8 cellular contexts compared by ENCODE assay signal in the genomic region with DNA sequence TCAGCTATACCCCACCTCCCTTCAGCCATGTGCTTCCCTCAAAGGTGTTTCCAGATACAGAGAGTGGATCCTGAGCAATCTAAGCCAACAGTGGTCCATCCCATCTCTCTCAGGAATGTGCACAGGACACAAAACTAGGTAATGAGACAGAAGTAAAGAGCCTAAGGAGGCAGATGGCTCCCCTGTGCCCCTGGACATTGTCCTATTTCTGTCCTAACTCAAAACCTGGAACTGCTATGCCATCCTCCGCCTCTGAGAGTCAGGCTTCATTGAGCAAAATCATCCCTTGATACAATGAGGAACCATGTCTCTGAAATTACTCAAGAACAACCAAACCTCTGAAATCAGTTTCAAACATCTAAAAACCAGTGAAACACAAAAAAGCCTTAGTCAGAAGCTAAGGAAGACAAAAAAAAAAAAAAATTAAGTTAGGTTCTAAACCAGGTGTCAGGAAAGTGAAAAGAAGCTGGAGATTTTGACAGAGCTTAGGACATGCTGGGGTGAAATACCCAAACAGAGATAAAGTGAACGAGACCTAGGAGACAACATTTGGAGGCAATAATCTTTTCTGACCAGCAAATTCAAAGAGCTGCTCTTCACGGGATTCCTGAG.
DNase-seq lines count a peak whose midpoint lies in the region; ATAC-seq and TF ChIP-seq lines count a peak whose summit lies in the region.

No MANE protein-coding gene starts in this region.

- ATAC-seq in GM19467 (IDR thresholded peaks at IDR 0.05; ENCODE audit: unreplicated experiment) = peak; percentile 40
- peak; percentile 33 for ATAC-seq in HG03442 (IDR thresholded peaks at IDR 0.05; ENCODE audit: unreplicated experiment)
- peak; percentile 55 for ATAC-seq in activated CD8-positive, alpha-beta T cell treated with anti-CD3 and anti-CD28 coated beads for 36 hours
- ATAC-seq in right lobe of liver = peak; percentile 35 to 72 (median 52)
- ATAC-seq in WTC11 = no peak

- CTCF ChIA-PET in activated CD8-positive, alpha-beta T cell treated with anti-CD3 and anti-CD28 coated beads for 36 hours (lab: Charles Lee) = interaction anchor here (0.6 to 8.8 kb wide), 17 partner anchors 8 to 99 kb away, joined by 3 to 62 read pairs (median 4); no protein-coding TSS in a partner anchor
- CTCF ChIA-PET in WTC11 (lab: Charles Lee) = no interaction called here

- peaks cover 4% of the 10 kb centered on the region for H3K36me3 Mint-ChIP-seq in activated CD8-positive, alpha-beta T cell treated with anti-CD3 and anti-CD28 coated beads for 36 hours (ENCODE audit: low read depth)
- H3K36me3 Mint-ChIP-seq in WTC11 = no peaks in the 10 kb centered on the region

- peak overlapping the region; percentile 28 for H3K4me3 Mint-ChIP-seq in activated CD8-positive, alpha-beta T cell treated with anti-CD3 and anti-CD28 coated beads for 36 hours
- H3K4me3 Mint-ChIP-seq in WTC11 = no peak overlapping the region

- H3K27me3 Mint-ChIP-seq in activated CD8-positive, alpha-beta T cell treated with anti-CD3 and anti-CD28 coated beads for 36 hours = no peaks in the 10 kb centered on the region
- no peaks in the 10 kb centered on the region for H3K27me3 Mint-ChIP-seq in WTC11 (ENCODE audit: low read depth)

- H3K9me3 Mint-ChIP-seq in activated CD8-positive, alpha-beta T cell treated with anti-CD3 and anti-CD28 coated beads for 36 hours = peaks cover 4% of the 10 kb centered on the region
- H3K9me3 Mint-ChIP-seq in WTC11 = no peaks in the 10 kb centered on the region

- 18% methylated on average over 3 of the region's 3 CpGs for WGBS in right lobe of liver (ENCODE audit: insufficient coverage, low coverage, low lambda C conversion rate, missing lambda C conversion rate)

- peak; percentile 59 for TF ChIP-seq CTCF in GM12864 (IDR thresholded peaks at IDR 0.05; ENCODE audit: low read depth, low read length, missing control alignments)
- peak; percentile 59 for TF ChIP-seq CTCF in activated CD8-positive, alpha-beta T cell treated with anti-CD3 and anti-CD28 coated beads for 36 hours (IDR thresholded peaks at IDR 0.05)
- peak; percentile 33 to 63 (median 51) for TF ChIP-seq CTCF in right lobe of liver (IDR thresholded peaks at IDR 0.05)
- no peak for TF ChIP-seq CTCF in WTC11 (IDR thresholded peaks at IDR 0.05)

- intact Hi-C loops in activated CD8-positive, alpha-beta T cell treated with anti-CD3 and anti-CD28 coated beads for 36 hours (cut with micrococcal nuclease) = loop anchor here (5.0 kb wide), 1 partner anchor 50 kb away; no protein-coding TSS in a partner anchor
- intact Hi-C loops in right lobe of liver (cut with DNase I) = loop anchor here in 1 of 2 donors (5.0 kb wide), 1 partner anchor 45 kb away; no protein-coding TSS in a partner anchor

- no peak for TF ChIP-seq POLR2A in right lobe of liver (IDR thresholded peaks at IDR 0.05)

- peak overlapping the region; percentile 88 for H3K27ac Mint-ChIP-seq in activated CD8-positive, alpha-beta T cell treated with anti-CD3 and anti-CD28 coated beads for 36 hours
- no peak overlapping the region for H3K27ac Mint-ChIP-seq in WTC11

- peak overlapping the region; percentile 32; the same call in 1 of the 2 replicates for H3K4me3 ChIP-seq in GM12864 (ENCODE audit: low read depth, low read length)
- H3K4me3 ChIP-seq in right lobe of liver = peak overlapping the region; percentile 30 to 50 (median 44)

- no peaks in the 10 kb centered on the region for H3K9me3 ChIP-seq in right lobe of liver

- POLR2A ChIA-PET in activated CD8-positive, alpha-beta T cell treated with anti-CD3 and anti-CD28 coated beads for 36 hours (lab: Charles Lee) = interaction anchor here (0.6 to 3.0 kb wide), 4 partner anchors 13 to 357 kb away, joined by 3 to 14 read pairs (median 4); a partner anchor contains a TSS
- POLR2A ChIA-PET in WTC11 (lab: Charles Lee) = interaction anchor here (0.6 kb wide), 1 partner anchor 941 kb away, joined by 3 read pairs; no protein-coding TSS in a partner anchor

- H3K4me1 ChIP-seq in right lobe of liver = peaks cover 0 to 45% (median 17%) of the 10 kb centered on the region in 4 donors

- H3K36me3 ChIP-seq in right lobe of liver = no peaks in the 10 kb centered on the region

- H3K27me3 ChIP-seq in right lobe of liver = no peaks in the 10 kb centered on the region

- DNase-seq in GM12864 (ENCODE audit: low read depth) = peak; percentile 72
- DNase-seq in activated CD8-positive, alpha-beta T cell treated with anti-CD3 and anti-CD28 coated beads for 36 hours = peak; percentile 54
- peak in 1 of 3 donors; percentile 53 for DNase-seq in right lobe of liver
- DNase-seq in NCI-H226 = no peak
- no peak for DNase-seq in WTC11 (ENCODE audit: low spot score)
- DNase-seq in DMS79 (lab: John Stamatoyannopoulos, UW) = no peak

- H3K4me1 Mint-ChIP-seq in activated CD8-positive, alpha-beta T cell treated with anti-CD3 and anti-CD28 coated beads for 36 hours (ENCODE audit: low read depth) = peaks cover 53% of the 10 kb centered on the region
- H3K4me1 Mint-ChIP-seq in WTC11 = peaks cover 31% of the 10 kb centered on the region

- H3K27ac ChIP-seq in right lobe of liver = peak overlapping the region; percentile 86 to 97 (median 92)

TF ChIP-seq in WTC11, 78 proteins besides CTCF, POLR2A, EP300 and RAD21:
- no peak for TF ChIP-seq JUN (CRISPR knock-in tag; IDR thresholded peaks at IDR 0.05)
- TF ChIP-seq NR1H2 (CRISPR knock-in tag; IDR thresholded peaks at IDR 0.05) = no peak
- no peak for TF ChIP-seq CREM (CRISPR knock-in tag; IDR thresholded peaks at IDR 0.05)

Comparison
In these comparisons a context has a peak if more than half of its experiments do, and no peak if none do; other contexts are left out.
1. DNase-seq: peak in GM12864 (single experiment) and activated CD8-positive, alpha-beta T cell treated with anti-CD3 and anti-CD28 coated beads for 36 hours (single experiment); none in NCI-H226 (single experiment), WTC11 (single experiment) and DMS79 (single experiment).